In the genomic region with DNA sequence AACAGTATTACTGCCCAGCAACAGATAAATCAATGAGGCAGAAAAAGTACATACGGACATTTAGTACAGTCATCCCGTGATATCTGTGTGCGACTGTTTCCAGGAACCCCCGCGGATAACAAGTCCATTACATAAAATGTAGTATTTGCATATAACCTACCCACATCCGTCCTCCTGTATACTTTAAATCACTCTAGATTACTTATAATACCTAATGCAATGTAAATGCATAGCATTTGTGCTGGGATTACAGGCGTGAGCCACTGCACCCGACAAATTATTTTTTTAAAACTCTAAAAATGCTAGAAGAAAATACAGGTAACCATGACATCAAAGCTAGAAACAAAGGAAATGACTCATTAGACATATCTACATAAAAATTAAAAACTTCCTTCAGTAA, we compare ENCODE assay signal across 1 cellular context.
A peak's percentile ranks its signal among the peaks of the same experiment; 100 is the strongest.
TF ChIP-seq lines count a peak whose summit lies in the region.

No MANE protein-coding gene starts in this region.

TF ChIP-seq in K562, 482 proteins besides CTCF, POLR2A, EP300 and RAD21 (continued from another document):
- TF ChIP-seq HMGN3 (IDR thresholded peaks at IDR 0.05; ENCODE audit: borderline replicate concordance, extremely low read depth, insufficient read length, low read depth, low read length) (no peak), COPS2 (conservative IDR thresholded peaks at IDR 0.05) (no peak), RBM25 (IDR thresholded peaks at IDR 0.05; ENCODE audit: low read depth, low read length, severe bottlenecking) (peak; percentile 54), TCF3 (CRISPR knock-in tag; IDR thresholded peaks at IDR 0.05) (no peak), HSF4 (CRISPR knock-in tag; IDR thresholded peaks at IDR 0.05; ENCODE audit: borderline replicate concordance) (no peak), HNRNPK (IDR thresholded peaks at IDR 0.05; ENCODE audit: low read depth, low read length, poor library complexity, severe bottlenecking) (no peak), ZNF584 (CRISPR knock-in tag; IDR thresholded peaks at IDR 0.05; ENCODE audit: low read depth) (no peak), MIER1 (IDR thresholded peaks at IDR 0.05; ENCODE audit: low read depth) (peak; percentile 91), NR4A1 (CRISPR knock-in tag; IDR thresholded peaks at IDR 0.05) (no peak), NR4A1 (tag; IDR thresholded peaks at IDR 0.05) (no peak), DNMT1 (IDR thresholded peaks at IDR 0.05) (no peak), PTBP1 (IDR thresholded peaks at IDR 0.05; ENCODE audit: low read depth, low read length) (0 out of 2 replicates have a peak, but pooled peaks have one; percentile 63), ATF1 (CRISPR knock-in tag; IDR thresholded peaks at IDR 0.05) (no peak), ATF1 (tag; IDR thresholded peaks at IDR 0.05) (no peak), ETS2 (tag; IDR thresholded peaks at IDR 0.05; ENCODE audit: borderline replicate concordance, poor library complexity, severe bottlenecking) (no peak), RBM15 (IDR thresholded peaks at IDR 0.05; ENCODE audit: insufficient read depth, low read length) (no peak), ILK (tag; IDR thresholded peaks at IDR 0.05; ENCODE audit: borderline replicate concordance, low read depth) (no peak), MCM2 (IDR thresholded peaks at IDR 0.05; ENCODE audit: low read depth) (no peak), ZC3H11A (IDR thresholded peaks at IDR 0.05; ENCODE audit: low read depth, low read length) (no peak), POLR2B (IDR thresholded peaks at IDR 0.05; ENCODE audit: low read depth, partially characterized antibody) (no peak), POLR2H (tag; IDR thresholded peaks at IDR 0.05; ENCODE audit: low read depth) (0 out of 2 replicates have a peak, but pooled peaks have one; percentile 14), ZNF253 (CRISPR knock-in tag; conservative IDR thresholded peaks at IDR 0.05) (no peak), RFX1 (IDR thresholded peaks at IDR 0.05) (peak; percentile 57; the same call in 1 of the 2 replicates), FOSL1 (tag; conservative IDR thresholded peaks at IDR 0.05) (peak; percentile 45; the same call in 1 of the 2 replicates), MEIS2 (IDR thresholded peaks at IDR 0.05; ENCODE audit: partially characterized antibody) (no peak)
- TF ChIP-seq, protein P1, sequence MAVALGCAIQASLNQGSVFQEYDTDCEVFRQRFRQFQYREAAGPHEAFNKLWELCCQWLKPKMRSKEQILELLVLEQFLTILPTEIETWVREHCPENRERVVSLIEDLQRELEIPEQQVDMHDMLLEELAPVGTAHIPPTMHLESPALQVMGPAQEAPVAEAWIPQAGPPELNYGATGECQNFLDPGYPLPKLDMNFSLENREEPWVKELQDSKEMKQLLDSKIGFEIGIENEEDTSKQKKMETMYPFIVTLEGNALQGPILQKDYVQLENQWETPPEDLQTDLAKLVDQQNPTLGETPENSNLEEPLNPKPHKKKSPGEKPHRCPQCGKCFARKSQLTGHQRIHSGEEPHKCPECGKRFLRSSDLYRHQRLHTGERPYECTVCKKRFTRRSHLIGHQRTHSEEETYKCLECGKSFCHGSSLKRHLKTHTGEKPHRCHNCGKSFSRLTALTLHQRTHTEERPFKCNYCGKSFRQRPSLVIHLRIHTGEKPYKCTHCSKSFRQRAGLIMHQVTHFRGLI (CRISPR knock-in tag; IDR thresholded peaks at IDR 0.05), result no peak
- TF ChIP-seq, protein P2, sequence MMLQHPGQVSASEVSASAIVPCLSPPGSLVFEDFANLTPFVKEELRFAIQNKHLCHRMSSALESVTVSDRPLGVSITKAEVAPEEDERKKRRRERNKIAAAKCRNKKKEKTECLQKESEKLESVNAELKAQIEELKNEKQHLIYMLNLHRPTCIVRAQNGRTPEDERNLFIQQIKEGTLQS (IDR thresholded peaks at IDR 0.05), result peak; percentile 37
- TF ChIP-seq, protein P2 (CRISPR knock-in tag; conservative IDR thresholded peaks at IDR 0.05), result no peak
- TF ChIP-seq, protein P3, sequence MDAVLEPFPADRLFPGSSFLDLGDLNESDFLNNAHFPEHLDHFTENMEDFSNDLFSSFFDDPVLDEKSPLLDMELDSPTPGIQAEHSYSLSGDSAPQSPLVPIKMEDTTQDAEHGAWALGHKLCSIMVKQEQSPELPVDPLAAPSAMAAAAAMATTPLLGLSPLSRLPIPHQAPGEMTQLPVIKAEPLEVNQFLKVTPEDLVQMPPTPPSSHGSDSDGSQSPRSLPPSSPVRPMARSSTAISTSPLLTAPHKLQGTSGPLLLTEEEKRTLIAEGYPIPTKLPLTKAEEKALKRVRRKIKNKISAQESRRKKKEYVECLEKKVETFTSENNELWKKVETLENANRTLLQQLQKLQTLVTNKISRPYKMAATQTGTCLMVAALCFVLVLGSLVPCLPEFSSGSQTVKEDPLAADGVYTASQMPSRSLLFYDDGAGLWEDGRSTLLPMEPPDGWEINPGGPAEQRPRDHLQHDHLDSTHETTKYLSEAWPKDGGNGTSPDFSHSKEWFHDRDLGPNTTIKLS (IDR thresholded peaks at IDR 0.05; ENCODE audit: borderline replicate concordance, low read depth), result no peak
- TF ChIP-seq, protein P4, sequence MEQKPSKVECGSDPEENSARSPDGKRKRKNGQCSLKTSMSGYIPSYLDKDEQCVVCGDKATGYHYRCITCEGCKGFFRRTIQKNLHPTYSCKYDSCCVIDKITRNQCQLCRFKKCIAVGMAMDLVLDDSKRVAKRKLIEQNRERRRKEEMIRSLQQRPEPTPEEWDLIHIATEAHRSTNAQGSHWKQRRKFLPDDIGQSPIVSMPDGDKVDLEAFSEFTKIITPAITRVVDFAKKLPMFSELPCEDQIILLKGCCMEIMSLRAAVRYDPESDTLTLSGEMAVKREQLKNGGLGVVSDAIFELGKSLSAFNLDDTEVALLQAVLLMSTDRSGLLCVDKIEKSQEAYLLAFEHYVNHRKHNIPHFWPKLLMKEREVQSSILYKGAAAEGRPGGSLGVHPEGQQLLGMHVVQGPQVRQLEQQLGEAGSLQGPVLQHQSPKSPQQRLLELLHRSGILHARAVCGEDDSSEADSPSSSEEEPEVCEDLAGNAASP (IDR thresholded peaks at IDR 0.05), result no peak
